In the genomic region with DNA sequence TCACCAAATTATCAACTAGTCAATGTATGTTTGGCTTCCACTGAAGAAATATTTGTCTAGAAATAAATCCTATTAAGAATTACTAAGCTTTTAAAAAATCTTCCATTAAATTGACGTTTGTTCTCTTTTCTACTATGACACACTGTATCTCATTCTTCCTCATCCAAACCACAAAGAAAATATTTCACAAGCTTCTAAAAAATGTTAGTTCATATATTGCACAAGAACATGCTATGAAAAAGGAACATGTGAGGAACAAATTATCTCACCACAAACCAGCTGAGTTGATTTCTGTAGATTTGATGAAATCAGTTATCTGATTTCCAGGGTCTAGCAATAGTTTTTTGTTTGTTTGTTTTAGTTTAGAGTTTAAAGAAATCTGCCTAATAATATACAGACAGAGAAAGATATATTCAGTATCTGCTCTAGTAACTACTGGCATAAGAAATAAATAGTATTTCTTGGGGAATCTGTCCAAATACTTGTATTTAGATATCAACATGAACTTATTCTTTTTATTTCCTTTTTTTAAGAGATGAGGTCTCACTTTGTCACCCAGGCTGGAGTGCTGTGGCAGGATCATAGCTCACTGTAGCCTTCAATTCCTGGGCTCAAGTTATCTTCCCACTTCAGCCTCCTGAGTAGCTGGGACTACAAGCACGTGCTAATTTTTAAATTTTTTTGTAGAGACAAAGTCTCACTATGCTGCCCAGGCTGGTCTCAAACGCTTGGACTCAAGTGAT, we compare ENCODE assay signal across 10 cellular contexts.
DNase-seq lines count a peak whose midpoint lies in the region; ATAC-seq, FAIRE-seq and TF ChIP-seq lines count a peak whose summit lies in the region.
"Had no signal": no experiment of that assay in that cellular context is flagged by ENCODE, and none has a peak within 500 bp of the region (broad histone marks: within the 10 kb centered on the region; RNA-seq: fewer than 3 reads in every experiment).

No MANE protein-coding gene starts in this region.

- H3K4me3 ChIP-seq in K562, result no peak overlapping the region
- H3K4me3 ChIP-seq in liver (ENCODE audit: low read depth in 1 of 3, low read length in 3 of 3), result no peak overlapping the region

- 20% methylated on average over 3 of the region's 3 CpGs for WGBS in K562 (ENCODE audit: insufficient coverage, low coverage, missing lambda C conversion rate)
- WGBS in liver, result 47% methylated on average over 3 of the region's 3 CpGs

- peak; percentile 63 for ATAC-seq in activated naive CD8-positive, alpha-beta T cell treated with anti-CD3 and anti-CD28 coated beads, Interleukin-2, amount 50 U/mL, for 24 hours
- no peak for ATAC-seq in K562
- no peak for ATAC-seq in HG02623 (IDR thresholded peaks at IDR 0.05; ENCODE audit: unreplicated experiment)

- H3K27ac Mint-ChIP-seq in activated naive CD8-positive, alpha-beta T cell treated with anti-CD3 and anti-CD28 coated beads, Interleukin-2, amount 50 U/mL, for 24 hours, result peak overlapping the region; percentile 23
- no peak overlapping the region for H3K27ac Mint-ChIP-seq in activated naive CD8-positive, alpha-beta T cell treated with anti-CD3 and anti-CD28 coated beads for 36 hours
- H3K27ac Mint-ChIP-seq: activated naive CD4-positive, alpha-beta T cell treated with anti-CD3 and anti-CD28 coated beads, Interleukin-2, amount 50 U/mL, for 24 hours had no signal

- TF ChIP-seq EP300 in K562 (IDR thresholded peaks at IDR 0.05; ENCODE audit: low read length), result no peak

- BruUV-seq in K562 (replicated peaks; lab: Mats Ljungman, UMichigan), result no TSS peak

- no peak overlapping the region for H2AFZ ChIP-seq in K562 (ENCODE audit: low read depth, low read length)

- intact Hi-C loops in K562 (cut with micrococcal nuclease), result no loop called here

- TF ChIP-seq RAD21 in K562 (CRISPR knock-in tag; conservative IDR thresholded peaks at IDR 0.05 in 1 of 2, IDR thresholded peaks at IDR 0.05 in 1 of 2), result no peak
- TF ChIP-seq RAD21 in liver (IDR thresholded peaks at IDR 0.05), result no peak

- TF ChIP-seq CTCF in K562 (IDR thresholded peaks at IDR 0.05 in 2 of 3, conservative IDR thresholded peaks at IDR 0.05 in 1 of 3; ENCODE audit: insufficient read depth in 2 of 3, low read depth in 1 of 3, low read length in 3 of 3), result no peak
- no peak for TF ChIP-seq CTCF in liver (IDR thresholded peaks at IDR 0.05; ENCODE audit: low read depth, low read length, missing input control)

- H3K9me3 ChIP-seq in K562 (replicated peaks; ENCODE audit: control insufficient read depth, insufficient read depth, low read depth, low read length) (no peaks in the 10 kb centered on the region), liver (ENCODE audit: control insufficient read depth in 4 of 4, low read length in 3 of 4) (no peaks in the 10 kb centered on the region)

- H3K27ac ChIP-seq in K562 (ENCODE audit: extremely low read depth, low read depth, low read length) (no peak overlapping the region), liver (ENCODE audit: low read depth in 1 of 2, low read length in 2 of 2) (peak overlapping the region in 1 of 2 donors; percentile 56)

- 0 out of 3 replicates have a peak, but pooled peaks cover 2% of the 10 kb centered on the region for H3K36me3 ChIP-seq in K562 (ENCODE audit: control insufficient read depth, insufficient read depth, low read length)
- peaks cover 0 to 4% (median 2%) of the 10 kb centered on the region in 4 donors for H3K36me3 ChIP-seq in liver (ENCODE audit: control insufficient read depth in 4 of 4, insufficient read depth in 3 of 4, low read depth in 1 of 4, low read length in 3 of 4)

- CTCF ChIA-PET in K562 (lab: Yijun Ruan, JAX; ENCODE audit: low intra/inter-chr PET ratio), result no interaction called here

- no peaks in the 10 kb centered on the region for H4K20me1 ChIP-seq in K562 (replicated peaks; ENCODE audit: control insufficient read depth, insufficient read depth, low read length)

- POLR2A ChIA-PET in K562 (lab: Yijun Ruan, JAX), result interaction anchor here (0.5 kb wide), 1 partner anchor 278 kb away, joined by 3 read pairs; no protein-coding TSS in a partner anchor

- peaks cover 5% of the 10 kb centered on the region for H3K9me3 Mint-ChIP-seq in activated naive CD8-positive, alpha-beta T cell treated with anti-CD3 and anti-CD28 coated beads, Interleukin-2, amount 50 U/mL, for 24 hours
- H3K9me3 Mint-ChIP-seq in activated naive CD8-positive, alpha-beta T cell treated with anti-CD3 and anti-CD28 coated beads for 36 hours, result peaks cover 6% of the 10 kb centered on the region
- H3K9me3 Mint-ChIP-seq: activated naive CD4-positive, alpha-beta T cell treated with anti-CD3 and anti-CD28 coated beads, Interleukin-2, amount 50 U/mL, for 24 hours had no signal

- H3K4me1 ChIP-seq in K562 (replicated peaks in 1 of 2; ENCODE audit: control insufficient read depth in 2 of 2, insufficient read depth in 2 of 2, low read length in 2 of 2), result peaks cover 0 to under 1% of the 10 kb centered on the region in 2 experiments; a peak in 2 of 5 replicates
- H3K4me1 ChIP-seq in liver (ENCODE audit: control insufficient read depth in 4 of 4, insufficient read depth in 4 of 4, low read length in 3 of 4), result peaks cover 0 to 3% (median 0%) of the 10 kb centered on the region in 4 donors

- H3K9me1 ChIP-seq in K562 (ENCODE audit: control insufficient read depth, insufficient read depth, low read length), result no peaks in the 10 kb centered on the region

- H3K36me3 Mint-ChIP-seq in activated naive CD8-positive, alpha-beta T cell treated with anti-CD3 and anti-CD28 coated beads, Interleukin-2, amount 50 U/mL, for 24 hours (ENCODE audit: low read depth), result peaks cover 44% of the 10 kb centered on the region
- peaks cover 44% of the 10 kb centered on the region for H3K36me3 Mint-ChIP-seq in activated naive CD8-positive, alpha-beta T cell treated with anti-CD3 and anti-CD28 coated beads for 36 hours

- H3K27me3 Mint-ChIP-seq in activated naive CD8-positive, alpha-beta T cell treated with anti-CD3 and anti-CD28 coated beads, Interleukin-2, amount 50 U/mL, for 24 hours, result no peaks in the 10 kb centered on the region
- no peaks in the 10 kb centered on the region for H3K27me3 Mint-ChIP-seq in activated naive CD8-positive, alpha-beta T cell treated with anti-CD3 and anti-CD28 coated beads for 36 hours
- H3K27me3 Mint-ChIP-seq: activated naive CD4-positive, alpha-beta T cell treated with anti-CD3 and anti-CD28 coated beads, Interleukin-2, amount 50 U/mL, for 24 hours had no signal

- H3K27me3 ChIP-seq in K562 (ENCODE audit: control insufficient read depth in 2 of 2, insufficient read depth in 2 of 2, low read length in 2 of 2) (no peaks in the 10 kb centered on the region), liver (ENCODE audit: control insufficient read depth in 4 of 4, insufficient read depth in 4 of 4, low read length in 3 of 4) (no peaks in the 10 kb centered on the region)

- no peak for FAIRE-seq in K562 (lab: Jason Lieb, UNC)

- TF ChIP-seq POLR2A in K562 (conservative IDR thresholded peaks at IDR 0.05), result no peak

- no peak overlapping the region for H3K4me3 Mint-ChIP-seq in activated naive CD8-positive, alpha-beta T cell treated with anti-CD3 and anti-CD28 coated beads, Interleukin-2, amount 50 U/mL, for 24 hours
- H3K4me3 Mint-ChIP-seq in activated naive CD8-positive, alpha-beta T cell treated with anti-CD3 and anti-CD28 coated beads for 36 hours, result no peak overlapping the region
- H3K4me3 Mint-ChIP-seq: activated naive CD4-positive, alpha-beta T cell treated with anti-CD3 and anti-CD28 coated beads, Interleukin-2, amount 50 U/mL, for 24 hours had no signal

- H3K4me2 ChIP-seq in K562 (ENCODE audit: insufficient read depth, low read length), result no peak overlapping the region

- H3K4me1 Mint-ChIP-seq in activated naive CD8-positive, alpha-beta T cell treated with anti-CD3 and anti-CD28 coated beads, Interleukin-2, amount 50 U/mL, for 24 hours, result peaks cover 41% of the 10 kb centered on the region
- H3K4me1 Mint-ChIP-seq in activated naive CD8-positive, alpha-beta T cell treated with anti-CD3 and anti-CD28 coated beads for 36 hours, result peaks cover 10% of the 10 kb centered on the region

- in situ Hi-C loops in K562 (cut with MboI), result no loop called here

- H3K79me2 ChIP-seq in K562 (ENCODE audit: control insufficient read depth, insufficient read depth, low read length), result no peaks in the 10 kb centered on the region

- H3K9ac ChIP-seq in K562 (ENCODE audit: insufficient read depth in 1 of 2, low read depth in 2 of 2, low read length in 2 of 2) (no peak overlapping the region), liver (ENCODE audit: low read depth in 1 of 2, low read length in 2 of 2) (no peak overlapping the region)

- DNase-seq in activated naive CD8-positive, alpha-beta T cell treated with anti-CD3 and anti-CD28 coated beads, Interleukin-2, amount 50 U/mL, for 24 hours, result no peak
- no peak for DNase-seq in activated naive CD8-positive, alpha-beta T cell treated with anti-CD3 and anti-CD28 coated beads for 36 hours
- DNase-seq in K562 (ENCODE audit: extremely low read depth in 1 of 4, low spot score in 3 of 4), result no peak
- DNase-seq in middle frontal gyrus (ENCODE audit: extremely low spot score, low spot score), result no peak
- no peak for DNase-seq in SHP77 (lab: John Stamatoyannopoulos, UW)
- no peak for DNase-seq in NCI-H1105 treated with DMSO at 0.1 percent for 48 hours (lab: John Stamatoyannopoulos, UW)
- DNase-seq: NCI-H774 had no signal

TF ChIP-seq in K562, 482 proteins besides CTCF, POLR2A, EP300 and RAD21 (continues in another document):
- TF ChIP-seq CEBPG (CRISPR knock-in tag; IDR thresholded peaks at IDR 0.05) (no peak), CEBPG (tag; conservative IDR thresholded peaks at IDR 0.05 in 1 of 2, IDR thresholded peaks at IDR 0.05 in 1 of 2) (peak; percentile 73 to 77), CEBPB (tag; IDR thresholded peaks at IDR 0.05) (peak; percentile 72), ZFPM2 (CRISPR knock-in tag; IDR thresholded peaks at IDR 0.05) (no peak), RBM22 (IDR thresholded peaks at IDR 0.05; ENCODE audit: low read depth, low read length, poor library complexity, severe bottlenecking) (no peak), TRIM24 (IDR thresholded peaks at IDR 0.05) (no peak)
- TF ChIP-seq, protein P1, sequence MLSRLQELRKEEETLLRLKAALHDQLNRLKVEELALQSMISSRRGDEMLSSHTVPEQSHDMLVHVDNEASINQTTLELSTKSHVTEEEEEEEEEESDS (CRISPR knock-in tag; IDR thresholded peaks at IDR 0.05), result no peak

TF ChIP-seq in liver, 16 proteins besides CTCF, POLR2A, EP300 and RAD21:
- peak; percentile 10 for TF ChIP-seq SP1 (IDR thresholded peaks at IDR 0.05)
- TF ChIP-seq FOXA2 (IDR thresholded peaks at IDR 0.05), result no peak
